Comparison of ENCODE assay signal across 8 cellular contexts in the genomic region with DNA sequence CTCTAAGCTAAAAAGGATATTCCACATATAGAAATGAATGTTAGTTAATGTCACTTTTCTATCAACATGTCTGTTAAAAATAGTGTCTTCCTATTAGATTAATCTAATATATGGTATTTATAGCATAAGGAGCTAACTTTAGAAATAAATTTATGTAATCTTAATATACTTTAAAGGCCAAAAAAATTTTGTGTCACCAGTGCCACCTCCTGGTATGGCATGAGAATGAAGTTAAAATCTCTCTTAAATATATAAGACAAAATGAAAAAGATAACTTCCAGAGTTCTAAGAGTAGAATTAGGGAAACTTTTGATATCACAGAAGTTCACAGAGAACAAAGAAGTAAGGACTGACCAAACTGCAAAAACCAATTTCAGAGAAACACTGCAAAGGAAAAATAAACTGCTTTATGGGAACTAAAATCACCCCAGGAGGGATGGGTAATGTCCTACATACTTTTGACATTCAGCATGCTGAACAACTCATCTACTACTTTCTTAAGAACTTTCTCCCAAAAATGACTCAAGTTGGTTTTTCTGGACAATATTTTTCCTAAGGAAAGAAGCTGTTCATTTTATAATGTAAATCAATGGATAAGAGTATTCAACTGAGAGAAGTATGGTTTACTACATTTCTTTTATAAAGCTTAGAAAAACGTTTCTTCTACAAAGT.
A peak's percentile ranks its signal among the peaks of the same experiment; 100 is the strongest.
DNase-seq lines count a peak whose midpoint lies in the region; ATAC-seq, FAIRE-seq and TF ChIP-seq lines count a peak whose summit lies in the region.

No MANE protein-coding gene starts in this region.

- no peaks in the 10 kb centered on the region for H3K9me3 ChIP-seq in SK-N-SH

- H3K9ac ChIP-seq in SK-N-SH, result no peak overlapping the region

- H3K9me2 ChIP-seq in SK-N-SH, result no peaks in the 10 kb centered on the region

- TF ChIP-seq CTCF in SK-N-SH (IDR thresholded peaks at IDR 0.05) (peak; percentile 74), foreskin keratinocyte (conservative IDR thresholded peaks at IDR 0.05) (peak; percentile 62)

- H3K4me2 ChIP-seq in SK-N-SH, result no peak overlapping the region

- H3K4me1 ChIP-seq in SK-N-SH (ENCODE audit: control insufficient read depth in 1 of 2, insufficient read depth in 2 of 2, low read depth in 1 of 2, low read length in 1 of 2) (peaks cover 0 to 9% of the 10 kb centered on the region in 2 experiments; a peak in 1 of 4 replicates), foreskin keratinocyte (no peaks in the 10 kb centered on the region)

- peaks cover 55 to 63% of the 10 kb centered on the region in 2 experiments for H3K36me3 ChIP-seq in SK-N-SH (replicated peaks in 1 of 2; ENCODE audit: control insufficient read depth in 1 of 2, insufficient read depth in 2 of 2, low read length in 1 of 2)

- POLR2A ChIA-PET in SK-N-SH (lab: Yijun Ruan, JAX), result no interaction called here

- CTCF ChIA-PET in SK-N-SH (lab: Yijun Ruan, JAX), result interaction anchor here (0.7 to 2.1 kb wide), 19 partner anchors 9 to 275 kb away, joined by 3 to 21 read pairs (median 5); partner anchors contain the start of gene SYT6

- TF ChIP-seq EP300 in SK-N-SH (IDR thresholded peaks at IDR 0.05; ENCODE audit: borderline replicate concordance in 1 of 2, low read depth in 1 of 2, low read length in 1 of 2), result no peak

- peak; percentile 30; the same call in 1 of the 2 replicates for TF ChIP-seq RAD21 in SK-N-SH (IDR thresholded peaks at IDR 0.05; ENCODE audit: low read length)

- H4K20me1 ChIP-seq in SK-N-SH (ENCODE audit: insufficient read depth), result no peaks in the 10 kb centered on the region

- H3K27ac ChIP-seq in SK-N-SH (ENCODE audit: low read depth in 2 of 2, low read length in 1 of 2), result no peak overlapping the region
- no peak overlapping the region for H3K27ac ChIP-seq in foreskin keratinocyte

- DNase-seq in GM03348 (ENCODE audit: low spot score) (peak; percentile 12), SK-N-SH (no peak), foreskin keratinocyte (peak in 1 of 2 donors; percentile 14), left colon (no peak), midbrain (lab: John Stamatoyannopoulos, UW) (no peak), HTR-8/SVneo (ENCODE audit: insufficient read length, low spot score) (no peak)

- H3K27me3 ChIP-seq in SK-N-SH (ENCODE audit: insufficient read depth), result no peaks in the 10 kb centered on the region
- no peaks in the 10 kb centered on the region for H3K27me3 ChIP-seq in foreskin keratinocyte

- peak; percentile 96 for FAIRE-seq in A204.1 (lab: Jason Lieb, UNC)
- no peak for FAIRE-seq in HTR-8/SVneo (lab: Jason Lieb, UNC)

- no peak overlapping the region for H3K4me3 ChIP-seq in SK-N-SH (ENCODE audit: low read depth in 2 of 2, low read length in 1 of 2)

- ATAC-seq in foreskin keratinocyte (no peak), left colon (no peak), GM18498 (IDR thresholded peaks at IDR 0.05; ENCODE audit: unreplicated experiment) (no peak)

- no peak overlapping the region for H2AFZ ChIP-seq in SK-N-SH (ENCODE audit: low read depth)

- intact Hi-C loops in left colon (cut with DNase I, micrococcal nuclease), result no loop called here

- 67% methylated on average over 1 of the region's 1 CpG for WGBS in SK-N-SH (ENCODE audit: low lambda C conversion rate)

- peaks cover 13% of the 10 kb centered on the region for H3F3A ChIP-seq in SK-N-SH (replicated peaks; ENCODE audit: insufficient read depth)

- no peaks in the 10 kb centered on the region for H3K79me2 ChIP-seq in SK-N-SH (ENCODE audit: insufficient read depth)

TF ChIP-seq in SK-N-SH, 30 proteins besides CTCF, POLR2A, EP300 and RAD21:
- TF ChIP-seq GABPA (IDR thresholded peaks at IDR 0.05; ENCODE audit: low read depth) (no peak), FOXJ3 (CRISPR knock-in tag; IDR thresholded peaks at IDR 0.05) (no peak), GATA2 (CRISPR knock-in tag; IDR thresholded peaks at IDR 0.05) (no peak), RFX5 (IDR thresholded peaks at IDR 0.05; ENCODE audit: low read length) (no peak), YY1 (IDR thresholded peaks at IDR 0.05; ENCODE audit: low read depth) (no peak), JUND (IDR thresholded peaks at IDR 0.05) (no peak), TEAD4 (IDR thresholded peaks at IDR 0.05; ENCODE audit: borderline replicate concordance, insufficient read depth) (no peak), MEF2A (IDR thresholded peaks at IDR 0.05; ENCODE audit: borderline replicate concordance, low read depth) (no peak), RXRA (IDR thresholded peaks at IDR 0.05; ENCODE audit: borderline replicate concordance, low read depth) (no peak), NRF1 (IDR thresholded peaks at IDR 0.05; ENCODE audit: low read depth, low read length) (no peak), FOSL2 (IDR thresholded peaks at IDR 0.05; ENCODE audit: borderline replicate concordance, low read depth) (no peak), SMC3 (IDR thresholded peaks at IDR 0.05; ENCODE audit: low read depth, low read length) (no peak), FOXM1 (IDR thresholded peaks at IDR 0.05; ENCODE audit: low read depth) (no peak)
- TF ChIP-seq, protein P1, sequence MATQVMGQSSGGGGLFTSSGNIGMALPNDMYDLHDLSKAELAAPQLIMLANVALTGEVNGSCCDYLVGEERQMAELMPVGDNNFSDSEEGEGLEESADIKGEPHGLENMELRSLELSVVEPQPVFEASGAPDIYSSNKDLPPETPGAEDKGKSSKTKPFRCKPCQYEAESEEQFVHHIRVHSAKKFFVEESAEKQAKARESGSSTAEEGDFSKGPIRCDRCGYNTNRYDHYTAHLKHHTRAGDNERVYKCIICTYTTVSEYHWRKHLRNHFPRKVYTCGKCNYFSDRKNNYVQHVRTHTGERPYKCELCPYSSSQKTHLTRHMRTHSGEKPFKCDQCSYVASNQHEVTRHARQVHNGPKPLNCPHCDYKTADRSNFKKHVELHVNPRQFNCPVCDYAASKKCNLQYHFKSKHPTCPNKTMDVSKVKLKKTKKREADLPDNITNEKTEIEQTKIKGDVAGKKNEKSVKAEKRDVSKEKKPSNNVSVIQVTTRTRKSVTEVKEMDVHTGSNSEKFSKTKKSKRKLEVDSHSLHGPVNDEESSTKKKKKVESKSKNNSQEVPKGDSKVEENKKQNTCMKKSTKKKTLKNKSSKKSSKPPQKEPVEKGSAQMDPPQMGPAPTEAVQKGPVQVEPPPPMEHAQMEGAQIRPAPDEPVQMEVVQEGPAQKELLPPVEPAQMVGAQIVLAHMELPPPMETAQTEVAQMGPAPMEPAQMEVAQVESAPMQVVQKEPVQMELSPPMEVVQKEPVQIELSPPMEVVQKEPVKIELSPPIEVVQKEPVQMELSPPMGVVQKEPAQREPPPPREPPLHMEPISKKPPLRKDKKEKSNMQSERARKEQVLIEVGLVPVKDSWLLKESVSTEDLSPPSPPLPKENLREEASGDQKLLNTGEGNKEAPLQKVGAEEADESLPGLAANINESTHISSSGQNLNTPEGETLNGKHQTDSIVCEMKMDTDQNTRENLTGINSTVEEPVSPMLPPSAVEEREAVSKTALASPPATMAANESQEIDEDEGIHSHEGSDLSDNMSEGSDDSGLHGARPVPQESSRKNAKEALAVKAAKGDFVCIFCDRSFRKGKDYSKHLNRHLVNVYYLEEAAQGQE (IDR thresholded peaks at IDR 0.05; ENCODE audit: low read depth, low read length), result no peak
- TF ChIP-seq, protein P2, sequence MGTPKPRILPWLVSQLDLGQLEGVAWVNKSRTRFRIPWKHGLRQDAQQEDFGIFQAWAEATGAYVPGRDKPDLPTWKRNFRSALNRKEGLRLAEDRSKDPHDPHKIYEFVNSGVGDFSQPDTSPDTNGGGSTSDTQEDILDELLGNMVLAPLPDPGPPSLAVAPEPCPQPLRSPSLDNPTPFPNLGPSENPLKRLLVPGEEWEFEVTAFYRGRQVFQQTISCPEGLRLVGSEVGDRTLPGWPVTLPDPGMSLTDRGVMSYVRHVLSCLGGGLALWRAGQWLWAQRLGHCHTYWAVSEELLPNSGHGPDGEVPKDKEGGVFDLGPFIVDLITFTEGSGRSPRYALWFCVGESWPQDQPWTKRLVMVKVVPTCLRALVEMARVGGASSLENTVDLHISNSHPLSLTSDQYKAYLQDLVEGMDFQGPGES (IDR thresholded peaks at IDR 0.05; ENCODE audit: low read depth, low read length), result no peak
- TF ChIP-seq, protein P3, sequence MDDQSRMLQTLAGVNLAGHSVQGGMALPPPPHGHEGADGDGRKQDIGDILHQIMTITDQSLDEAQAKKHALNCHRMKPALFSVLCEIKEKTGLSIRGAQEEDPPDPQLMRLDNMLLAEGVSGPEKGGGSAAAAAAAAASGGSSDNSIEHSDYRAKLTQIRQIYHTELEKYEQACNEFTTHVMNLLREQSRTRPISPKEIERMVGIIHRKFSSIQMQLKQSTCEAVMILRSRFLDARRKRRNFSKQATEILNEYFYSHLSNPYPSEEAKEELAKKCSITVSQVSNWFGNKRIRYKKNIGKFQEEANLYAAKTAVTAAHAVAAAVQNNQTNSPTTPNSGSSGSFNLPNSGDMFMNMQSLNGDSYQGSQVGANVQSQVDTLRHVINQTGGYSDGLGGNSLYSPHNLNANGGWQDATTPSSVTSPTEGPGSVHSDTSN (IDR thresholded peaks at IDR 0.05), result no peak
